Comparison of ENCODE assay signal across 22 cellular contexts in the genomic region with DNA sequence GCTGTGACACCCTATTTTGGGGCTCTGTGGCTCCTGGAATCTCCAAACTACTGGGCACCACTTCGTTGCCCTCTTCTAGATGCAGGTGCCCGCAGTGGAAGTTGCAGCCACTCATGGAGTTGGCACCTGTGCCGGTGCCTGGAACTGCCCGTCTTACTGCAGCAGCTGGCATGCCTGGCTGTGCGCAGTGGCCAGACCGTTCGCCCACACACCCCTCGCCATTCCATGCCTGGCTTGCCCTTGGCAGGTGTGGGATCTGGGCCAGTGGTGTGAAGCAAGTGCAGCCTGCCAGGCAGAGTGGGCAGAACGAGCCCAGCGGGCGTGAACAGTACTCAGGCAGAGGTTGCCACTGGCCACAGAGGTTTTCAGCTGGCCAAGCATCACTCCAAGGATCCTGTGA.
"Had no signal": no experiment of that assay in that cellular context is flagged by ENCODE, and none has a peak within 500 bp of the region (broad histone marks: within the 10 kb centered on the region; RNA-seq: fewer than 3 reads in every experiment).

No MANE protein-coding gene starts in this region.

- H3K4me3 ChIP-seq: ascending aorta had no signal

- DNase-seq: activated CD4-positive, alpha-beta T cell treated with anti-CD3 and anti-CD28 coated beads for 48 hours; activated CD4-positive, alpha-beta T cell treated with anti-CD3 and anti-CD28 coated beads, Interleukin-2, amount 50 U/mL, for 4 hours; activated CD4-positive, CD25-positive, alpha-beta regulatory T cell treated with anti-CD3 and anti-CD28 coated beads, Interleukin-2, amount 50 U/mL, for 72 hours; activated CD8-positive, alpha-beta memory T cell treated with anti-CD3 and anti-CD28 coated beads, Interleukin-2, amount 50 U/mL, for 48 hours; activated CD8-positive, alpha-beta T cell treated with anti-CD3 and anti-CD28 coated beads, Interleukin-2, amount 10 ng/mL, durations not matched to agents 7 days and 5 days; activated effector memory CD4-positive, alpha-beta T cell treated with Interleukin-2 at 50 U/mL for 16 hours; activated naive CD4-positive, alpha-beta T cell treated with Interleukin-2 at 50 U/mL for 16 hours; activated naive CD8-positive, alpha-beta T cell treated with anti-CD3 and anti-CD28 coated beads, Interleukin-2, amount 50 U/mL, for 24 hours; activated T-cell treated with anti-CD3 and anti-CD28 coated beads, Interleukin-2, amount 50 U/mL, for 1 hour; amniotic stem cell; MM.1S; NCI-H1105; NCI-H1436; NCI-H1694 treated with DMSO at 0.1 percent for 48 hours; NCI-H2081 treated with DMSO at 0.1 percent for 48 hours; NCI-H446; NCI-H524; NCI-H748 treated with DMSO at 0.1 percent for 48 hours; RPMI8226 had no signal

- H3K27ac ChIP-seq: ascending aorta had no signal

- H3K4me1 ChIP-seq: ascending aorta had no signal

- H3K36me3 ChIP-seq: ascending aorta had no signal

- H3K27me3 ChIP-seq: ascending aorta had no signal

- ATAC-seq: activated CD8-positive, alpha-beta T cell treated with anti-CD3 and anti-CD28 coated beads, Interleukin-2, amount 10 ng/mL, durations not matched to agents 7 days and 5 days; activated naive CD4-positive, alpha-beta T cell treated with anti-CD3 and anti-CD28 coated beads, Interleukin-2, amount 50 U/mL, for 72 hours; activated naive CD8-positive, alpha-beta T cell treated with anti-CD3 and anti-CD28 coated beads, Interleukin-2, amount 50 U/mL, for 24 hours; Panc1 had no signal
